In the genomic region with DNA sequence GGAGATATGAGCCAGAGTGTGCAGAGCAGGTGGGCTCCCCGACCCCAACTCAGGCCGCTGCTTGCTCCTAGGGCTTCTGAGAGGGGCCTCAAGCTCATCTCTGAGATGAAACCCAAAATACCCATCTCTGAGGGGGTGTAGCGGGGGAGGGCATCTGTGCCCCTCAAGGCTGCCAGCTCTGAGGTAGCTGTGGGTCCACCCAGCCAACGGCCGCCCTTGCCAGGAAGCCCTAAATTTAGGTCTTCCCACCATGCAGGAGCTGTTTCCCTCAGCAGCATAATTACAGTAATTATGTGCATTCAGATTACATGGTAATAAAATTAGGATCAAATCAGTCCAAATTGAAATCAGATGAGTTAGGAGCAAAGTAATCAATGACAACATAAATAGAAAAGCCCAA, we compare ENCODE assay signal across 16 cellular contexts.
"Had no signal": no experiment of that assay in that cellular context is flagged by ENCODE, and none has a peak within 500 bp of the region (broad histone marks: within the 10 kb centered on the region; RNA-seq: fewer than 3 reads in every experiment).

No MANE protein-coding gene starts in this region.

- H3K4me3 Mint-ChIP-seq: activated CD8-positive, alpha-beta memory T cell treated with anti-CD3 and anti-CD28 coated beads, Interleukin-2, amount 10 ng/mL, durations not matched to agents 7 days and 5 days; activated naive CD8-positive, alpha-beta T cell treated with anti-CD3 and anti-CD28 coated beads, Interleukin-2, amount 10 ng/mL, durations not matched to agents 7 days and 5 days; activated T-cell treated with anti-CD3 and anti-CD28 coated beads, Interleukin-2, amount 50 U/mL, for 24 hours; endodermal cell; natural killer cell treated with Interleukin-12 subunit alpha and Interleukin-12 subunit beta and Interleukin-15 and Interleukin-18, amount 100 ng/mL, for 72 hours had no signal

- H3K27me3 Mint-ChIP-seq: activated CD8-positive, alpha-beta memory T cell treated with anti-CD3 and anti-CD28 coated beads, Interleukin-2, amount 10 ng/mL, durations not matched to agents 7 days and 5 days; activated naive CD8-positive, alpha-beta T cell treated with anti-CD3 and anti-CD28 coated beads, Interleukin-2, amount 10 ng/mL, durations not matched to agents 7 days and 5 days; activated T-cell treated with anti-CD3 and anti-CD28 coated beads, Interleukin-2, amount 50 U/mL, for 24 hours; natural killer cell treated with Interleukin-12 subunit alpha and Interleukin-12 subunit beta and Interleukin-15 and Interleukin-18, amount 100 ng/mL, for 72 hours had no signal

- H3K27me3 ChIP-seq: cardiac muscle cell, upper lobe of left lung had no signal

- H3K27ac Mint-ChIP-seq: activated CD8-positive, alpha-beta memory T cell treated with anti-CD3 and anti-CD28 coated beads, Interleukin-2, amount 10 ng/mL, durations not matched to agents 7 days and 5 days; activated naive CD8-positive, alpha-beta T cell treated with anti-CD3 and anti-CD28 coated beads, Interleukin-2, amount 10 ng/mL, durations not matched to agents 7 days and 5 days; activated T-cell treated with anti-CD3 and anti-CD28 coated beads, Interleukin-2, amount 50 U/mL, for 24 hours; endodermal cell; natural killer cell treated with Interleukin-12 subunit alpha and Interleukin-12 subunit beta and Interleukin-15 and Interleukin-18, amount 100 ng/mL, for 72 hours had no signal

- DNase-seq: activated CD4-positive, alpha-beta T cell treated with anti-CD3 and anti-CD28 coated beads, Interleukin-2, amount 50 U/mL, for 4 hours; activated CD4-positive, CD25-positive, alpha-beta regulatory T cell; activated CD8-positive, alpha-beta memory T cell treated with anti-CD3 and anti-CD28 coated beads, Interleukin-2, amount 10 ng/mL, durations not matched to agents 7 days and 5 days; activated effector memory CD4-positive, alpha-beta T cell treated with Interleukin-2 at 50 U/mL for 16 hours; activated naive CD8-positive, alpha-beta T cell treated with anti-CD3 and anti-CD28 coated beads, Interleukin-2, amount 10 ng/mL, durations not matched to agents 7 days and 5 days; activated T-cell treated with anti-CD3 and anti-CD28 coated beads, Interleukin-2, amount 50 U/mL, for 24 hours; dermis blood vessel endothelial cell; endodermal cell; erythroblast; mucosa of descending colon; SIG-M5; stimulated activated CD4-positive, alpha-beta T cell treated with anti-CD3 and anti-CD28 coated beads, Interleukin-4, amount 100 ng/mL, for 1 hour; stimulated activated CD8-positive, alpha-beta memory T cell treated with anti-CD3 and anti-CD28 coated beads, Interleukin-4, amount 100 ng/mL, for 48 hours; upper lobe of left lung had no signal

- H3K27ac ChIP-seq: cardiac muscle cell had no signal

- H3K36me3 Mint-ChIP-seq: natural killer cell treated with Interleukin-12 subunit alpha and Interleukin-12 subunit beta and Interleukin-15 and Interleukin-18, amount 100 ng/mL, for 72 hours had no signal

- H3K36me3 ChIP-seq: cardiac muscle cell had no signal

- H3K9me3 Mint-ChIP-seq: activated naive CD8-positive, alpha-beta T cell treated with anti-CD3 and anti-CD28 coated beads, Interleukin-2, amount 10 ng/mL, durations not matched to agents 7 days and 5 days; activated T-cell treated with anti-CD3 and anti-CD28 coated beads, Interleukin-2, amount 50 U/mL, for 24 hours; endodermal cell; natural killer cell treated with Interleukin-12 subunit alpha and Interleukin-12 subunit beta and Interleukin-15 and Interleukin-18, amount 100 ng/mL, for 72 hours had no signal

- H3K4me1 Mint-ChIP-seq: activated CD8-positive, alpha-beta memory T cell treated with anti-CD3 and anti-CD28 coated beads, Interleukin-2, amount 10 ng/mL, durations not matched to agents 7 days and 5 days; activated naive CD8-positive, alpha-beta T cell treated with anti-CD3 and anti-CD28 coated beads, Interleukin-2, amount 10 ng/mL, durations not matched to agents 7 days and 5 days had no signal

- H3K9me3 ChIP-seq: mucosa of descending colon, upper lobe of left lung had no signal

- H3K4me3 ChIP-seq: cardiac muscle cell, mucosa of descending colon, upper lobe of left lung had no signal
